ENCODE assay signal across 9 cellular contexts in the genomic region with DNA sequence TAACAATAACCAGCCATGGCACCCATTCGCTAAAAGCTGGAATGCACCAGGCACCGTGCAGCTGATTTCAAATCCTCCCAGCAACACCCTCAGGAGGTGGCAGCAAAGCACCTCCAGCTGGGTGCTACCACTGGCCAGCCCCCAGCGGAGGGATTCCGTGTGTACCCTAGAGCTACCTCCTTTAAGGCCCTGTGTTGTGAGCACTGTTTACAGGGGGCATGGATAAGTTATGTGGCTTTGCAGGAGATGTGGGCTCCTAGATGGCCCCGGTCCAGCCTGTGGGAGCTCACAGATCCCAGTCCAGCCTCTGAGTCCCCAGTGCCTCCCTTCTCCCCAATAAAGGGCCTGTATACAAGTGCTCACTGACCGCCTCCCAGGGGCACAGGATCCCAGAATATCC. TPM values are rescaled to one million over a fixed set of nuclear protein-coding genes. Genes with fewer than 3 reads are reported as not detected.
DNase-seq lines count a peak whose midpoint lies in the region; ATAC-seq and TF ChIP-seq lines count a peak whose summit lies in the region.
"Had no signal": no experiment of that assay in that cellular context is flagged by ENCODE, and none has a peak within 500 bp of the region (broad histone marks: within the 10 kb centered on the region; RNA-seq: fewer than 3 reads in every experiment).

No MANE protein-coding gene starts in this region.

- H3K4me1 ChIP-seq in A673 (ENCODE audit: insufficient read depth, low read length, poor library complexity, severe bottlenecking) (peaks cover 6% of the 10 kb centered on the region), liver (ENCODE audit: control insufficient read depth in 4 of 4, insufficient read depth in 4 of 4, low read length in 3 of 4) (peaks cover 5 to 14% (median 7%) of the 10 kb centered on the region in 4 donors), endodermal cell (ENCODE audit: control insufficient read depth, insufficient read depth, low read length) (no peaks in the 10 kb centered on the region)

- CTCF ChIA-PET in A673 (lab: Charles Lee): interaction anchor here (0.6 to 1.1 kb wide), 3 partner anchors 8 to 270 kb away, joined by 3 to 5 read pairs (median 3); no protein-coding TSS in a partner anchor

- peaks cover 20% of the 10 kb centered on the region for H3K36me3 ChIP-seq in A673 (ENCODE audit: insufficient read depth, low read length, poor library complexity, severe bottlenecking)
- peaks cover 2 to 16% (median 9%) of the 10 kb centered on the region in 4 donors for H3K36me3 ChIP-seq in liver (ENCODE audit: control insufficient read depth in 4 of 4, insufficient read depth in 3 of 4, low read depth in 1 of 4, low read length in 3 of 4)
- H3K36me3 ChIP-seq in endodermal cell (ENCODE audit: control insufficient read depth, insufficient read depth, low read length): peaks cover 59% of the 10 kb centered on the region

- peak; percentile 61 to 72 for TF ChIP-seq RAD21 in liver (IDR thresholded peaks at IDR 0.05)

- peaks cover 1% of the 10 kb centered on the region for H3K9me3 Mint-ChIP-seq in endodermal cell
- H3K9me3 Mint-ChIP-seq: nephron had no signal

- H3K4me1 Mint-ChIP-seq in endodermal cell: peaks cover 8% of the 10 kb centered on the region
- H3K4me1 Mint-ChIP-seq: nephron had no signal

- peak overlapping the region; percentile 64 to 76 for H3K9ac ChIP-seq in liver (ENCODE audit: low read depth in 1 of 2, low read length in 2 of 2)
- H3K9ac ChIP-seq in endodermal cell (ENCODE audit: extremely low read depth, low read length, poor library complexity, severe bottlenecking): no peak overlapping the region

- no peak overlapping the region for H3K4me3 Mint-ChIP-seq in endodermal cell
- H3K4me3 Mint-ChIP-seq: nephron had no signal

- peak overlapping the region; percentile 55 for H3K4me3 ChIP-seq in A673 (ENCODE audit: low read depth, low read length, poor library complexity, severe bottlenecking)
- H3K4me3 ChIP-seq in liver (ENCODE audit: low read depth in 1 of 3, low read length in 3 of 3): peak overlapping the region in 2 of 3 donors; percentile 60 to 64
- no peak overlapping the region for H3K4me3 ChIP-seq in endodermal cell (ENCODE audit: low read length)

- no peak overlapping the region for H3K27ac Mint-ChIP-seq in endodermal cell
- H3K27ac Mint-ChIP-seq: nephron had no signal

- BruUV-seq in A673 (replicated peaks; lab: Mats Ljungman, UMichigan): TSS peak; percentile 63

- H3K9me3 ChIP-seq in A673 (ENCODE audit: low read depth, low read length, poor library complexity, severe bottlenecking) (no peaks in the 10 kb centered on the region), liver (ENCODE audit: control insufficient read depth in 4 of 4, low read length in 3 of 4) (no peaks in the 10 kb centered on the region), endodermal cell (ENCODE audit: control insufficient read depth, low read length) (no peaks in the 10 kb centered on the region)

- TF ChIP-seq CTCF in A673 (conservative IDR thresholded peaks at IDR 0.05; ENCODE audit: low read depth, low read length) (0 out of 2 replicates have a peak, but pooled peaks have one; percentile 23), liver (IDR thresholded peaks at IDR 0.05; ENCODE audit: low read depth, low read length, missing input control) (no peak), endodermal cell (conservative IDR thresholded peaks at IDR 0.05) (no peak)

- H3K27ac ChIP-seq in A673 (ENCODE audit: low read depth, low read length, poor library complexity, severe bottlenecking): peak overlapping the region; percentile 96
- peak overlapping the region; percentile 58 for H3K27ac ChIP-seq in adipose tissue (ENCODE audit: low read depth, low read length)
- peak overlapping the region; percentile 87 to 97 for H3K27ac ChIP-seq in liver (ENCODE audit: low read depth in 1 of 2, low read length in 2 of 2)
- no peak overlapping the region for H3K27ac ChIP-seq in endodermal cell (ENCODE audit: low read depth, low read length)

- WGBS in adipose tissue, 3 donors: 38 to 71% (median 39%) methylated on average over 6 of the region's 6 CpGs
- WGBS in liver: 68% methylated on average over 6 of the region's 6 CpGs
- WGBS in endodermal cell (ENCODE audit: insufficient coverage in 1 of 2, insufficient read length in 1 of 2), 2 experiments: 95 to 96% methylated on average over 5 to 6 of the region's 6 CpGs

- H3K27me3 Mint-ChIP-seq in endodermal cell (ENCODE audit: insufficient read depth): no peaks in the 10 kb centered on the region

- peak; percentile 68 for DNase-seq in A673 (ENCODE audit: low spot score)
- peak; percentile 38 to 74 for DNase-seq in SW 1271 (lab: John Stamatoyannopoulos, UW)
- DNase-seq in stimulated activated CD8-positive, alpha-beta memory T cell treated with anti-CD3 and anti-CD28 coated beads, Interleukin-4, amount 100 ng/mL, for 4 hours (ENCODE audit: low read depth in 2 of 2, low spot score in 1 of 2): peak; percentile 25 to 32
- no peak for DNase-seq in endodermal cell

- intact Hi-C loops in A673 (cut with micrococcal nuclease; ENCODE audit: unreplicated experiment): loop anchor here (2.0 kb wide), 1 partner anchor 28 kb away; no protein-coding TSS in a partner anchor

- H3K36me3 Mint-ChIP-seq in endodermal cell (ENCODE audit: low read depth): peaks cover 42% of the 10 kb centered on the region

- H3K27me3 ChIP-seq in A673 (replicated peaks; ENCODE audit: insufficient read depth, low read depth, low read length, poor library complexity) (no peaks in the 10 kb centered on the region), liver (ENCODE audit: control insufficient read depth in 4 of 4, insufficient read depth in 4 of 4, low read length in 3 of 4) (no peaks in the 10 kb centered on the region), endodermal cell (ENCODE audit: control insufficient read depth, insufficient read depth, low read length, poor library complexity, severe bottlenecking) (no peaks in the 10 kb centered on the region)

- peak; percentile 34 for ATAC-seq in GM18870 (IDR thresholded peaks at IDR 0.05; ENCODE audit: unreplicated experiment)
- peak; percentile 35 for ATAC-seq in HG03139 (IDR thresholded peaks at IDR 0.05; ENCODE audit: unreplicated experiment)

- POLR2A ChIA-PET in A673 (lab: Charles Lee; ENCODE audit: low non-redundant PET): interaction anchor here (0.5 to 0.6 kb wide), 4 partner anchors 8 to 157 kb away, joined by 3 to 6 read pairs (median 4); no protein-coding TSS in a partner anchor

TF ChIP-seq in liver, 16 proteins besides CTCF, POLR2A, EP300 and RAD21 (continues in another document):
- TF ChIP-seq, protein P1, sequence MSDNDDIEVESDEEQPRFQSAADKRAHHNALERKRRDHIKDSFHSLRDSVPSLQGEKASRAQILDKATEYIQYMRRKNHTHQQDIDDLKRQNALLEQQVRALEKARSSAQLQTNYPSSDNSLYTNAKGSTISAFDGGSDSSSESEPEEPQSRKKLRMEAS (IDR thresholded peaks at IDR 0.05): no peak
- TF ChIP-seq FOXA2 (IDR thresholded peaks at IDR 0.05): no peak
- TF ChIP-seq NR2F2 (IDR thresholded peaks at IDR 0.05): no peak
- no peak for TF ChIP-seq JUND (IDR thresholded peaks at IDR 0.05)
- no peak for TF ChIP-seq SP1 (IDR thresholded peaks at IDR 0.05)
- no peak for TF ChIP-seq TAF1 (conservative IDR thresholded peaks at IDR 0.05)
- TF ChIP-seq HNF4G (IDR thresholded peaks at IDR 0.05): no peak
- TF ChIP-seq RXRA (IDR thresholded peaks at IDR 0.05): no peak
- no peak for TF ChIP-seq ATF3 (IDR thresholded peaks at IDR 0.05)
- no peak for TF ChIP-seq REST (IDR thresholded peaks at IDR 0.05)
- no peak for TF ChIP-seq YY1 (IDR thresholded peaks at IDR 0.05)
- no peak for TF ChIP-seq FOXA1 (IDR thresholded peaks at IDR 0.05)
- no peak for TF ChIP-seq GABPA (IDR thresholded peaks at IDR 0.05 in 1 of 2, conservative IDR thresholded peaks at IDR 0.05 in 1 of 2)
- TF ChIP-seq HNF4A (conservative IDR thresholded peaks at IDR 0.05): no peak
- no peak for TF ChIP-seq EGR1 (IDR thresholded peaks at IDR 0.05; ENCODE audit: low read depth in 2 of 2)

RNA-seq across cellular contexts. Expression of gene TNRC18, which starts 27.1 kb away (rescaled TPM):
- total RNA-seq in A673 (2021) (91.7 and 97.2 TPM in 2 replicates), liver (10 to 100 TPM; 25.1 to 37.1 TPM), endodermal cell (100 to 1,000 TPM; 103 to 136 TPM)
- polyA plus RNA-seq in adipose tissue (10 to 100 TPM; 20.4 to 45.5 (median 28.0) TPM), liver (10 to 100 TPM in 1 of 2 donors, 1 to 10 TPM in 1; 2.3 to 15.7 TPM)
- polyA plus RNA-seq in endodermal cell (2013, experiment 1 of 2): 48.8 TPM
- 55.8 TPM for polyA plus RNA-seq in endodermal cell (2013, experiment 2 of 2)
